In the genomic region with DNA sequence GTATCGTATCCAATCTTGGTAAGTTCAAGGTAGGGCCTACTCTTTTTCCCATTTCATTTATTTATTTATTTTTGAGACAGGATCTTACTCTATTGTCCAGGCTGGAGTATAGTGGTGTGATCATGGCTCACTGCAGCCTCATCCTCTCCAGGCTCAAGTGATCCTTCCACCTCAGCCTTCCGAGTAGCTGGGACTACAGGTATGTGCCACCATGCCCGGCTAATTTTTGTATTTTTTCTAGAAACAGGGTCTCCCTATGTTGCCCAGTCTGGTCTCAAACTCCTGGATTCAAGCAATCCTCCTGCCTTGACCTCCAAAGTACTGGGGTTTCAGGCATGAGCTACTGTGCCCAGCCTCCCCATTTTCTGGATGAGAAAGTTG, we compare ENCODE assay signal across 18 cellular contexts. TPM values are rescaled to one million over a fixed set of nuclear protein-coding genes. Genes with fewer than 3 reads are reported as not detected.
A peak's percentile ranks its signal among the peaks of the same experiment; 100 is the strongest.
DNase-seq lines count a peak whose midpoint lies in the region; ATAC-seq and TF ChIP-seq lines count a peak whose summit lies in the region.
"Had no signal": no experiment of that assay in that cellular context is flagged by ENCODE, and none has a peak within 500 bp of the region (broad histone marks: within the 10 kb centered on the region; RNA-seq: fewer than 3 reads in every experiment).

No MANE protein-coding gene starts in this region.

- ATAC-seq in right cardiac atrium, result no peak
- ATAC-seq in Panc1, result no peak
- ATAC-seq in left lobe of liver, result no peak

- TF ChIP-seq CTCF in left ventricle myocardium inferior (IDR thresholded peaks at IDR 0.05; ENCODE audit: borderline replicate concordance), result no peak
- TF ChIP-seq CTCF in Panc1 (IDR thresholded peaks at IDR 0.05), result no peak
- no peak for TF ChIP-seq CTCF in neural crest cell (conservative IDR thresholded peaks at IDR 0.05)
- TF ChIP-seq CTCF in neural progenitor cell (IDR thresholded peaks at IDR 0.05), result no peak

- H3K27me3 ChIP-seq in left ventricle myocardium inferior (ENCODE audit: low read depth) (no peaks in the 10 kb centered on the region), right cardiac atrium (ENCODE audit: control insufficient read depth, insufficient read depth) (no peaks in the 10 kb centered on the region), Panc1 (ENCODE audit: control insufficient read depth, insufficient read depth, low read length) (no peaks in the 10 kb centered on the region), neural progenitor cell (no peaks in the 10 kb centered on the region)

- H3K27me3 Mint-ChIP-seq in neural crest cell (ENCODE audit: low read depth) (no peaks in the 10 kb centered on the region), neural progenitor cell (ENCODE audit: insufficient read depth, low read depth) (no peaks in the 10 kb centered on the region)
- peaks cover 1% of the 10 kb centered on the region for H3K27me3 Mint-ChIP-seq in activated CD4-positive, alpha-beta memory T cell treated with anti-CD3 and anti-CD28 coated beads for 36 hours

- H3K9me3 ChIP-seq in left ventricle myocardium inferior (replicated peaks), result peaks cover 14% of the 10 kb centered on the region
- H3K9me3 ChIP-seq in right cardiac atrium (ENCODE audit: control insufficient read depth, low read length), result no peaks in the 10 kb centered on the region
- no peaks in the 10 kb centered on the region for H3K9me3 ChIP-seq in Panc1 (ENCODE audit: control insufficient read depth, insufficient read depth, low read depth, low read length)
- no peaks in the 10 kb centered on the region for H3K9me3 ChIP-seq in neural progenitor cell (ENCODE audit: low read depth)

- DNase-seq in left ventricle myocardium inferior (no peak), right cardiac atrium (no peak), Panc1 (ENCODE audit: low read depth, low spot score) (no peak), neural crest cell (ENCODE audit: low read depth, low spot score) (no peak), left lobe of liver (ENCODE audit: low spot score) (no peak), neural progenitor cell (ENCODE audit: low spot score) (no peak)
- no peak for DNase-seq in activated CD4-positive, alpha-beta memory T cell treated with anti-CD3 and anti-CD28 coated beads for 36 hours
- DNase-seq: DMS79 treated with DMSO at 0.1 percent for 48 hours, KG1, MV-4-11, NCI-H187, NCI-H2227 treated with DMSO at 0.1 percent for 48 hours, NCI-H510A treated with DMSO at 0.1 percent for 48 hours, NCI-H82, OCI-M1, RPMI8226, SIG-M5 had no signal

- H3K36me3 ChIP-seq in left ventricle myocardium inferior (no peaks in the 10 kb centered on the region), Panc1 (ENCODE audit: control insufficient read depth, insufficient read depth, low read length) (no peaks in the 10 kb centered on the region), neural progenitor cell (no peaks in the 10 kb centered on the region)

- no peaks in the 10 kb centered on the region for H4K20me1 ChIP-seq in neural progenitor cell (ENCODE audit: low read depth)

- H3K36me3 Mint-ChIP-seq in neural crest cell (ENCODE audit: low read depth) (no peaks in the 10 kb centered on the region), neural progenitor cell (no peaks in the 10 kb centered on the region)
- H3K36me3 Mint-ChIP-seq in activated CD4-positive, alpha-beta memory T cell treated with anti-CD3 and anti-CD28 coated beads for 36 hours, result no peaks in the 10 kb centered on the region

- H2AFZ ChIP-seq in neural progenitor cell (replicated peaks), result no peak overlapping the region

- no peaks in the 10 kb centered on the region for H3K79me2 ChIP-seq in neural progenitor cell (ENCODE audit: low read depth)

- CTCF ChIA-PET in Panc1 (lab: Charles Lee), result no interaction called here
- CTCF ChIA-PET in activated CD4-positive, alpha-beta memory T cell treated with anti-CD3 and anti-CD28 coated beads for 36 hours (lab: Charles Lee), result no interaction called here

- POLR2A ChIA-PET in Panc1 (lab: Charles Lee), result interaction anchor here (0.6 kb wide), 1 partner anchor 124 kb away, joined by 3 read pairs; no protein-coding TSS in a partner anchor
- POLR2A ChIA-PET in activated CD4-positive, alpha-beta memory T cell treated with anti-CD3 and anti-CD28 coated beads for 36 hours (lab: Charles Lee), result no interaction called here

- H3K4me1 Mint-ChIP-seq in neural crest cell (peaks cover 23% of the 10 kb centered on the region), neural progenitor cell (peaks cover 34% of the 10 kb centered on the region)
- peaks cover 40% of the 10 kb centered on the region for H3K4me1 Mint-ChIP-seq in activated CD4-positive, alpha-beta memory T cell treated with anti-CD3 and anti-CD28 coated beads for 36 hours (ENCODE audit: low read depth)

- H3K27ac ChIP-seq in left ventricle myocardium inferior (replicated peaks) (peak overlapping the region; percentile 75), right cardiac atrium (ENCODE audit: low read length) (no peak overlapping the region), Panc1 (ENCODE audit: low read length) (peak overlapping the region; percentile 58), neural progenitor cell (no peak overlapping the region)

- BruUV-seq in Panc1 (replicated peaks; lab: Mats Ljungman, UMichigan), result no TSS peak

- WGBS in right cardiac atrium, result 77% methylated on average over 3 of the region's 3 CpGs

- intact Hi-C loops in left ventricle myocardium inferior (cut with micrococcal nuclease), result no loop called here
- intact Hi-C loops in right cardiac atrium (cut with DNase I), result no loop called here
- intact Hi-C loops in Panc1 (cut with micrococcal nuclease; ENCODE audit: unreplicated experiment), result no loop called here
- intact Hi-C loops in activated CD4-positive, alpha-beta memory T cell treated with anti-CD3 and anti-CD28 coated beads for 36 hours (cut with micrococcal nuclease), result loop anchor here (5.0 to 10.0 kb wide), 4 partner anchors 120 to 1242 kb away; partner anchors contain the start of genes PAPOLA and PPP4R4

- H3K4me2 ChIP-seq in neural progenitor cell, result no peak overlapping the region

- peaks cover 62% of the 10 kb centered on the region for H3K4me1 ChIP-seq in left ventricle myocardium inferior
- H3K4me1 ChIP-seq in right cardiac atrium (ENCODE audit: control insufficient read depth, insufficient read depth, low read length), result peaks cover 16% of the 10 kb centered on the region
- peaks cover 29% of the 10 kb centered on the region; the same call in 1 of the 2 replicates for H3K4me1 ChIP-seq in Panc1 (ENCODE audit: control insufficient read depth, insufficient read depth, low read length)
- H3K4me1 ChIP-seq in neural progenitor cell, result peaks cover 4% of the 10 kb centered on the region

- H3F3A ChIP-seq in neural progenitor cell (ENCODE audit: low read depth), result peaks cover 4% of the 10 kb centered on the region

- H3K4me3 ChIP-seq in left ventricle myocardium inferior (no peak overlapping the region), right cardiac atrium (ENCODE audit: low read length) (no peak overlapping the region), Panc1 (ENCODE audit: low read depth in 2 of 2, low read length in 2 of 2) (no peak overlapping the region), neural progenitor cell (no peak overlapping the region)

- H3K9me3 Mint-ChIP-seq in neural crest cell (peaks cover 9% of the 10 kb centered on the region), neural progenitor cell (peaks cover 9% of the 10 kb centered on the region)
- no peaks in the 10 kb centered on the region for H3K9me3 Mint-ChIP-seq in activated CD4-positive, alpha-beta memory T cell treated with anti-CD3 and anti-CD28 coated beads for 36 hours
- H3K9me3 Mint-ChIP-seq: CD14-positive monocyte had no signal

- H3K9ac ChIP-seq in neural progenitor cell, result no peak overlapping the region

- H3K27ac Mint-ChIP-seq in neural crest cell (ENCODE audit: unreplicated experiment), result peak overlapping the region; percentile 13
- no peak overlapping the region for H3K27ac Mint-ChIP-seq in activated CD4-positive, alpha-beta memory T cell treated with anti-CD3 and anti-CD28 coated beads for 36 hours
- H3K27ac Mint-ChIP-seq in neural progenitor cell, result no peak overlapping the region

- H3K4me3 Mint-ChIP-seq in neural crest cell, result no peak overlapping the region
- H3K4me3 Mint-ChIP-seq in activated CD4-positive, alpha-beta memory T cell treated with anti-CD3 and anti-CD28 coated beads for 36 hours, result no peak overlapping the region
- no peak overlapping the region for H3K4me3 Mint-ChIP-seq in neural progenitor cell
- H3K4me3 Mint-ChIP-seq: CD14-positive monocyte had no signal

- in situ Hi-C loops in Panc1 (cut with HindIII; ENCODE audit: low pct_unique_long_range_greater_than_20kb, low sequenced_read_pairs), result no loop called here

RNA-seq across cellular contexts. Expression of gene CLMN, which starts 57.2 kb away (rescaled TPM):
- total RNA-seq in left ventricle myocardium inferior, result 3.7 TPM
- 1 to 10 TPM; 6.4 to 9.1 (median 7.4) TPM for total RNA-seq in right cardiac atrium
- polyA plus RNA-seq in right cardiac atrium, result 3.1 TPM
- total RNA-seq in Panc1 (2021; ENCODE audit: unreplicated experiment), result 34.9 TPM
- polyA plus RNA-seq in Panc1 (2012; ENCODE audit: insufficient read length), result 11.4 TPM
- 7.7 and 8.9 TPM in 2 replicates for total RNA-seq in neural crest cell
- 67.7 TPM for total RNA-seq in left lobe of liver
- total RNA-seq in activated CD4-positive, alpha-beta memory T cell treated with anti-CD3 and anti-CD28 coated beads for 36 hours, result under 1 TPM; 0.92 to 0.97 TPM
- total RNA-seq in neural progenitor cell (ENCODE audit: low replicate concordance), result 6.3 and 6.7 TPM in 2 replicates

Comparison
In these comparisons a context has a peak if more than half of its experiments do, and no peak if none do; other contexts are left out.
1. H3K27ac ChIP-seq: peak in left ventricle myocardium inferior (single experiment) and Panc1 (single experiment); none in right cardiac atrium (single experiment) and neural progenitor cell (single experiment).